In genomic region chr1:199155166-199156033, GRCh38 we compare ENCODE assay signal across 29 cellular contexts.
"Had no signal": no experiment of that assay in that cellular context is flagged by ENCODE, and none has a peak within 500 bp of the region (broad histone marks: within the 10 kb centered on the region; RNA-seq: fewer than 3 reads in every experiment).

No MANE protein-coding gene starts in this region.

- H3K4me1 Mint-ChIP-seq: activated naive CD8-positive, alpha-beta T cell treated with anti-CD3 and anti-CD28 coated beads for 36 hours had no signal

- H2AFZ ChIP-seq: hepatocyte had no signal

- H3K27ac ChIP-seq: adrenal gland, cardiac muscle cell, colonic mucosa, gastrocnemius medialis, hepatocyte, right lobe of liver, skin epidermis, tibial artery, upper lobe of right lung had no signal

- H3K4me3 Mint-ChIP-seq: activated naive CD4-positive, alpha-beta T cell treated with anti-CD3 and anti-CD28 coated beads for 36 hours; activated naive CD8-positive, alpha-beta T cell treated with anti-CD3 and anti-CD28 coated beads for 36 hours; activated T-helper 1 cell treated with anti-CD3 and anti-CD28 coated beads, Interleukin-12 subunit alpha, Interleukin-12 subunit beta, Interleukin-2, Interleukin-4 antibody, amounts not matched to agents 30 ng/mL and 10 ng/mL and 1 ng/mL, durations not matched to agents 14 hours and 24 hours and 36 hours; brain; nephron; stimulated activated memory B cell treated with anti-CD40 and anti-IgM and Interleukin-4, amounts not matched to agents 10 μg/mL and 1 μg/mL and 100 μg/mL, for 72 hours; stimulated activated naive CD8-positive, alpha-beta T cell treated with anti-CD3 and anti-CD28 coated beads, Interleukin-15, amount 100 ng/mL, for 72 hours; T-helper 2 cell treated with Interferon-gamma antibody and Interleukin-4, amounts not matched to agents 5 μg/mL and 100 μg/mL, for 36 hours had no signal

- H3K36me3 ChIP-seq: adrenal gland, cardiac muscle cell, colonic mucosa, gastrocnemius medialis, right lobe of liver, tibial artery, upper lobe of right lung had no signal

- H3K4me1 ChIP-seq: adrenal gland, colonic mucosa, gastrocnemius medialis, right lobe of liver, tibial artery, upper lobe of right lung had no signal

- H3K4me2 ChIP-seq: hepatocyte had no signal

- H3K27ac Mint-ChIP-seq: activated naive CD4-positive, alpha-beta T cell treated with anti-CD3 and anti-CD28 coated beads for 36 hours; activated naive CD8-positive, alpha-beta T cell treated with anti-CD3 and anti-CD28 coated beads for 36 hours; activated T-helper 1 cell treated with anti-CD3 and anti-CD28 coated beads, Interleukin-12 subunit alpha, Interleukin-12 subunit beta, Interleukin-2, Interleukin-4 antibody, amounts not matched to agents 30 ng/mL and 10 ng/mL and 1 ng/mL, durations not matched to agents 14 hours and 24 hours and 36 hours; nephron; stimulated activated memory B cell treated with anti-CD40 and anti-IgM and Interleukin-4, amounts not matched to agents 10 μg/mL and 1 μg/mL and 100 μg/mL, for 72 hours; stimulated activated naive CD8-positive, alpha-beta T cell treated with anti-CD3 and anti-CD28 coated beads, Interleukin-15, amount 100 ng/mL, for 72 hours; T-helper 2 cell treated with Interferon-gamma antibody and Interleukin-4, amounts not matched to agents 5 μg/mL and 100 μg/mL, for 36 hours had no signal

- H3K4me3 ChIP-seq: adrenal gland, cardiac muscle cell, colonic mucosa, gastrocnemius medialis, hepatocyte, right lobe of liver, skin epidermis, tibial artery, upper lobe of right lung had no signal

- H3K27me3 ChIP-seq: adrenal gland, cardiac muscle cell, colonic mucosa, gastrocnemius medialis, hepatocyte, right lobe of liver, tibial artery, upper lobe of right lung had no signal

- H3K36me3 Mint-ChIP-seq: activated naive CD8-positive, alpha-beta T cell treated with anti-CD3 and anti-CD28 coated beads for 36 hours; brain; stimulated activated memory B cell treated with anti-CD40 and anti-IgM and Interleukin-4, amounts not matched to agents 10 μg/mL and 1 μg/mL and 100 μg/mL, for 72 hours had no signal

- ATAC-seq: gastrocnemius medialis; left colon; right lobe of liver; stimulated activated memory B cell treated with anti-CD40 and anti-IgM and Interleukin-4, amounts not matched to agents 10 μg/mL and 1 μg/mL and 100 μg/mL, for 72 hours; stimulated activated naive CD8-positive, alpha-beta T cell treated with anti-CD3 and anti-CD28 coated beads, Interleukin-15, amount 100 ng/mL, for 72 hours; upper lobe of right lung had no signal

- H3K79me2 ChIP-seq: hepatocyte had no signal

- H3K27me3 Mint-ChIP-seq: brain had no signal

- DNase-seq: activated CD4-positive, alpha-beta T cell treated with anti-CD3 and anti-CD28 coated beads for 48 hours; activated CD4-positive, alpha-beta T cell treated with anti-CD3 and anti-CD28 coated beads, Interleukin-2, amount 50 U/mL, for 48 hours; activated CD8-positive, alpha-beta memory T cell treated with anti-CD3 and anti-CD28 coated beads, Interleukin-2, amount 50 U/mL, for 4 hours; activated effector memory CD4-positive, alpha-beta T cell treated with anti-CD3 and anti-CD28 coated beads, Interleukin-2, amount 50 U/mL, for 16 hours; activated naive CD4-positive, alpha-beta T cell treated with anti-CD3 and anti-CD28 coated beads for 36 hours; activated naive CD8-positive, alpha-beta T cell treated with anti-CD3 and anti-CD28 coated beads for 36 hours; activated T-cell treated with anti-CD3 and anti-CD28 coated beads, Interleukin-2, amount 50 U/mL, for 1 hour; adrenal gland; aorta; cerebellar nuclear complex; colonic mucosa; effector CD8-positive, alpha-beta T cell; gastrocnemius medialis; left colon; mammary epithelial cell; right lobe of liver; stimulated activated CD4-positive, alpha-beta T cell treated with anti-CD3 and anti-CD28 coated beads, Interleukin-12 subunit alpha, Interleukin-12 subunit beta, amount 100 ng/mL, for 4 hours; stimulated activated CD4-positive, alpha-beta T cell treated with anti-CD3 and anti-CD28 coated beads, Interleukin-4, amount 100 ng/mL, for 24 hours; stimulated activated naive CD8-positive, alpha-beta T cell treated with anti-CD3 and anti-CD28 coated beads, Interleukin-15, amount 100 ng/mL, for 72 hours; tibial artery; upper lobe of right lung had no signal

- H3K9me3 Mint-ChIP-seq: activated naive CD4-positive, alpha-beta T cell treated with anti-CD3 and anti-CD28 coated beads for 36 hours; activated naive CD8-positive, alpha-beta T cell treated with anti-CD3 and anti-CD28 coated beads for 36 hours; brain; nephron; stimulated activated memory B cell treated with anti-CD40 and anti-IgM and Interleukin-4, amounts not matched to agents 10 μg/mL and 1 μg/mL and 100 μg/mL, for 72 hours; stimulated activated naive CD8-positive, alpha-beta T cell treated with anti-CD3 and anti-CD28 coated beads, Interleukin-15, amount 100 ng/mL, for 72 hours; T-helper 2 cell treated with Interferon-gamma antibody and Interleukin-4, amounts not matched to agents 5 μg/mL and 100 μg/mL, for 36 hours had no signal
